Comparison of ENCODE assay signal across 1 cellular context in genomic region chr15:90851114-90851513, GRCh38.
TF ChIP-seq lines count a peak whose summit lies in the region.

No MANE protein-coding gene starts in this region.

TF ChIP-seq in K562, 482 proteins besides CTCF, POLR2A, EP300 and RAD21:
- TF ChIP-seq TBP (optimal IDR thresholded peaks at IDR 0.05; ENCODE audit: low read depth, low read length): no peak
- TF ChIP-seq ZEB2 (IDR thresholded peaks at IDR 0.05): no peak
- TF ChIP-seq, protein P1, sequence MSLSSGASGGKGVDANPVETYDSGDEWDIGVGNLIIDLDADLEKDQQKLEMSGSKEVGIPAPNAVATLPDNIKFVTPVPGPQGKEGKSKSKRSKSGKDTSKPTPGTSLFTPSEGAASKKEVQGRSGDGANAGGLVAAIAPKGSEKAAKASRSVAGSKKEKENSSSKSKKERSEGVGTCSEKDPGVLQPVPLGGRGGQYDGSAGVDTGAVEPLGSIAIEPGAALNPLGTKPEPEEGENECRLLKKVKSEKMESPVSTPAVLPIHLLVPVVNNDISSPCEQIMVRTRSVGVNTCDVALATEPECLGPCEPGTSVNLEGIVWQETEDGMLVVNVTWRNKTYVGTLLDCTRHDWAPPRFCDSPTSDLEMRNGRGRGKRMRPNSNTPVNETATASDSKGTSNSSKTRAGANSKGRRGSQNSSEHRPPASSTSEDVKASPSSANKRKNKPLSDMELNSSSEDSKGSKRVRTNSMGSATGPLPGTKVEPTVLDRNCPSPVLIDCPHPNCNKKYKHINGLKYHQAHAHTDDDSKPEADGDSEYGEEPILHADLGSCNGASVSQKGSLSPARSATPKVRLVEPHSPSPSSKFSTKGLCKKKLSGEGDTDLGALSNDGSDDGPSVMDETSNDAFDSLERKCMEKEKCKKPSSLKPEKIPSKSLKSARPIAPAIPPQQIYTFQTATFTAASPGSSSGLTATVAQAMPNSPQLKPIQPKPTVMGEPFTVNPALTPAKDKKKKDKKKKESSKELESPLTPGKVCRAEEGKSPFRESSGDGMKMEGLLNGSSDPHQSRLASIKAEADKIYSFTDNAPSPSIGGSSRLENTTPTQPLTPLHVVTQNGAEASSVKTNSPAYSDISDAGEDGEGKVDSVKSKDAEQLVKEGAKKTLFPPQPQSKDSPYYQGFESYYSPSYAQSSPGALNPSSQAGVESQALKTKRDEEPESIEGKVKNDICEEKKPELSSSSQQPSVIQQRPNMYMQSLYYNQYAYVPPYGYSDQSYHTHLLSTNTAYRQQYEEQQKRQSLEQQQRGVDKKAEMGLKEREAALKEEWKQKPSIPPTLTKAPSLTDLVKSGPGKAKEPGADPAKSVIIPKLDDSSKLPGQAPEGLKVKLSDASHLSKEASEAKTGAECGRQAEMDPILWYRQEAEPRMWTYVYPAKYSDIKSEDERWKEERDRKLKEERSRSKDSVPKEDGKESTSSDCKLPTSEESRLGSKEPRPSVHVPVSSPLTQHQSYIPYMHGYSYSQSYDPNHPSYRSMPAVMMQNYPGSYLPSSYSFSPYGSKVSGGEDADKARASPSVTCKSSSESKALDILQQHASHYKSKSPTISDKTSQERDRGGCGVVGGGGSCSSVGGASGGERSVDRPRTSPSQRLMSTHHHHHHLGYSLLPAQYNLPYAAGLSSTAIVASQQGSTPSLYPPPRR (CRISPR knock-in tag; IDR thresholded peaks at IDR 0.05; ENCODE audit: borderline replicate concordance): no peak
- TF ChIP-seq SMARCA5 (IDR thresholded peaks at IDR 0.05): no peak
- no peak for TF ChIP-seq SREBF2 (CRISPR knock-in tag; IDR thresholded peaks at IDR 0.05)
- TF ChIP-seq MLLT1 (IDR thresholded peaks at IDR 0.05): no peak
- TF ChIP-seq AFF4 (CRISPR knock-in tag; IDR thresholded peaks at IDR 0.05): no peak
- no peak for TF ChIP-seq GTF2F1 (IDR thresholded peaks at IDR 0.05; ENCODE audit: low read depth, low read length)
- TF ChIP-seq ZNF12 (CRISPR knock-in tag; IDR thresholded peaks at IDR 0.05): no peak
- TF ChIP-seq ZNF75A (CRISPR knock-in tag; IDR thresholded peaks at IDR 0.05): no peak
- no peak for TF ChIP-seq ZNF324 (CRISPR knock-in tag; IDR thresholded peaks at IDR 0.05)
- no peak for TF ChIP-seq ARID2 (IDR thresholded peaks at IDR 0.05)
